ENCODE assay signal across 9 cellular contexts in genomic region chr9:37302277-37302676, GRCh38.
A peak's percentile ranks its signal among the peaks of the same experiment; 100 is the strongest.
DNase-seq lines count a peak whose midpoint lies in the region; ATAC-seq and TF ChIP-seq lines count a peak whose summit lies in the region.
"Had no signal": no experiment of that assay in that cellular context is flagged by ENCODE, and none has a peak within 500 bp of the region (broad histone marks: within the 10 kb centered on the region; RNA-seq: fewer than 3 reads in every experiment).

No MANE protein-coding gene starts in this region.

- no peak for TF ChIP-seq POLR2A in uterus (IDR thresholded peaks at IDR 0.05)

- peak; percentile 21 for DNase-seq in activated naive CD4-positive, alpha-beta T cell treated with Interleukin-2 at 50 U/mL for 16 hours
- no peak for DNase-seq in activated naive CD4-positive, alpha-beta T cell (lab: John Stamatoyannopoulos, UW)
- DNase-seq in NCI-H748 treated with DMSO at 0.1 percent for 48 hours (lab: John Stamatoyannopoulos, UW) (peak; percentile 61), uterus (no peak), T-helper 9 cell (no peak)
- DNase-seq in naive thymus-derived CD4-positive, alpha-beta T cell, result peak in 7 of 9 donors; percentile 26 to 64 (median 54)
- DNase-seq in NK-92 treated with Interleukin-12 subunit alpha and Interleukin-12 subunit beta, amount 100 ng/mL, for 24 hours (lab: John Stamatoyannopoulos, UW), result no peak

- H3K4me1 Mint-ChIP-seq in naive thymus-derived CD4-positive, alpha-beta T cell, result peaks cover 31 to 70% (median 58%) of the 10 kb centered on the region in 7 donors

- H3K9me3 Mint-ChIP-seq in naive thymus-derived CD4-positive, alpha-beta T cell, result peaks cover 0 to 3% (median 0%) of the 10 kb centered on the region in 11 donors

- POLR2A ChIA-PET in naive thymus-derived CD4-positive, alpha-beta T cell (lab: Charles Lee), result interaction anchor here (0.6 kb wide), 1 partner anchor 185 kb away, joined by 3 read pairs; no protein-coding TSS in a partner anchor

- H3K36me3 ChIP-seq in naive thymus-derived CD4-positive, alpha-beta T cell (ENCODE audit: control insufficient read depth in 2 of 3, insufficient read depth in 3 of 3, low read length in 3 of 3), result peaks cover 0 to 24% (median 0%) of the 10 kb centered on the region in 3 experiments
- H3K36me3 ChIP-seq in uterus, result no peaks in the 10 kb centered on the region

- CTCF ChIA-PET in naive thymus-derived CD4-positive, alpha-beta T cell (lab: Charles Lee), result interaction anchor here (0.8 kb wide), 1 partner anchor 21 kb away, joined by 3 read pairs; no protein-coding TSS in a partner anchor

- intact Hi-C loops in naive thymus-derived CD4-positive, alpha-beta T cell (cut with micrococcal nuclease), result loop anchor here (1.0 to 10.0 kb wide), 7 partner anchors 107 to 265 kb away; partner anchors contain the start of gene ZCCHC7 (in 2 of the 2)
- intact Hi-C loops in uterus (cut with DNase I; ENCODE audit: low total_unique reads), result no loop called here

- peak overlapping the region; percentile 64 to 78 (median 74) for H3K4me3 Mint-ChIP-seq in naive thymus-derived CD4-positive, alpha-beta T cell

- peak overlapping the region; percentile 34 to 89 (median 71) for H3K27ac Mint-ChIP-seq in naive thymus-derived CD4-positive, alpha-beta T cell

- H3K27me3 Mint-ChIP-seq in naive thymus-derived CD4-positive, alpha-beta T cell, result no peaks in the 10 kb centered on the region

- no peaks in the 10 kb centered on the region for H3K27me3 ChIP-seq in naive thymus-derived CD4-positive, alpha-beta T cell (ENCODE audit: control insufficient read depth in 2 of 2, insufficient read depth in 2 of 2, low read length in 2 of 2)
- no peaks in the 10 kb centered on the region for H3K27me3 ChIP-seq in uterus

- peaks cover 25 to 37% of the 10 kb centered on the region in 2 donors for H3K4me1 ChIP-seq in naive thymus-derived CD4-positive, alpha-beta T cell (ENCODE audit: control insufficient read depth in 2 of 2, insufficient read depth in 2 of 2, low read length in 2 of 2)
- H3K4me1 ChIP-seq in uterus, result no peaks in the 10 kb centered on the region

- no peaks in the 10 kb centered on the region for H3K9me3 ChIP-seq in naive thymus-derived CD4-positive, alpha-beta T cell (ENCODE audit: control insufficient read depth in 2 of 3, low read length in 3 of 3)
- H3K9me3 ChIP-seq in uterus, result no peaks in the 10 kb centered on the region

- no peak overlapping the region for H3K4me3 ChIP-seq in naive thymus-derived CD4-positive, alpha-beta T cell (ENCODE audit: low read length)
- H3K4me3 ChIP-seq in uterus, result no peak overlapping the region

- peak; percentile 88 for ATAC-seq in HG02938 (IDR thresholded peaks at IDR 0.05; ENCODE audit: unreplicated experiment)
- ATAC-seq in naive thymus-derived CD4-positive, alpha-beta T cell, result peak; percentile 88

- TF ChIP-seq CTCF in uterus (IDR thresholded peaks at IDR 0.05), result no peak

- H3K27ac ChIP-seq in naive thymus-derived CD4-positive, alpha-beta T cell (ENCODE audit: low read depth, low read length), result no peak overlapping the region
- H3K27ac ChIP-seq in uterus, result no peak overlapping the region
- H3K27ac ChIP-seq: VCaP had no signal

- H3K36me3 Mint-ChIP-seq in naive thymus-derived CD4-positive, alpha-beta T cell, result peaks cover 0 to 40% (median 28%) of the 10 kb centered on the region in 5 donors

Comparison
In these comparisons a context has a peak if more than half of its experiments do, and no peak if none do; other contexts are left out.
1. DNase-seq: peak in activated naive CD4-positive, alpha-beta T cell treated with Interleukin-2 at 50 U/mL for 16 hours (single experiment), NCI-H748 treated with DMSO at 0.1 percent for 48 hours (single experiment) and naive thymus-derived CD4-positive, alpha-beta T cell (7 of 9); none in activated naive CD4-positive, alpha-beta T cell (0 of 4), uterus (0 of 2), T-helper 9 cell (single experiment) and NK-92 treated with Interleukin-12 subunit alpha and Interleukin-12 subunit beta, amount 100 ng/mL, for 24 hours (single experiment).